Comparison of ENCODE assay signal across 23 cellular contexts in genomic region chr19:12478234-12478941, GRCh38. TPM values are rescaled to one million over a fixed set of nuclear protein-coding genes. Genes with fewer than 3 reads are reported as not detected.
DNase-seq lines count a peak whose midpoint lies in the region; ATAC-seq and TF ChIP-seq lines count a peak whose summit lies in the region.
"Had no signal": no experiment of that assay in that cellular context is flagged by ENCODE, and none has a peak within 500 bp of the region (broad histone marks: within the 10 kb centered on the region; RNA-seq: fewer than 3 reads in every experiment).

No MANE protein-coding gene starts in this region.

- H3K36me3 Mint-ChIP-seq in CD4-positive, CD25-positive, alpha-beta regulatory T cell = peaks cover 3% of the 10 kb centered on the region
- H3K36me3 Mint-ChIP-seq in CD8-positive, alpha-beta memory T cell = peaks cover 0 to 5% (median 2%) of the 10 kb centered on the region in 3 donors
- H3K36me3 Mint-ChIP-seq in chondrocyte (ENCODE audit: low read depth) = peaks cover 3% of the 10 kb centered on the region

- CTCF ChIA-PET in CD8-positive, alpha-beta memory T cell (lab: Charles Lee) = no interaction called here
- CTCF ChIA-PET in OCI-LY7 (lab: Charles Lee; ENCODE audit: unreplicated experiment) = no interaction called here

- H4K20me1 ChIP-seq in OCI-LY7 (ENCODE audit: insufficient read depth, low read length) = no peaks in the 10 kb centered on the region

- no peak overlapping the region for H2AFZ ChIP-seq in OCI-LY7 (ENCODE audit: low read length)

- no peak overlapping the region for H3K4me3 ChIP-seq in CD4-positive, CD25-positive, alpha-beta regulatory T cell (ENCODE audit: low read depth, low read length)
- no peak overlapping the region for H3K4me3 ChIP-seq in CD8-positive, alpha-beta memory T cell (ENCODE audit: low read length)
- H3K4me3 ChIP-seq in OCI-LY7 (ENCODE audit: low read depth, low read length, poor library complexity, severe bottlenecking) (no peak overlapping the region), mucosa of descending colon (no peak overlapping the region), dorsolateral prefrontal cortex (no peak overlapping the region)
- H3K4me3 ChIP-seq: coronary artery, heart left ventricle, Peyer's patch, skin epidermis, tibial nerve had no signal

- no peaks in the 10 kb centered on the region for H3K27me3 Mint-ChIP-seq in CD4-positive, CD25-positive, alpha-beta regulatory T cell
- no peaks in the 10 kb centered on the region for H3K27me3 Mint-ChIP-seq in CD8-positive, alpha-beta memory T cell
- H3K27me3 Mint-ChIP-seq in chondrocyte (ENCODE audit: low read depth) = no peaks in the 10 kb centered on the region
- H3K27me3 Mint-ChIP-seq: activated naive CD4-positive, alpha-beta T cell treated with anti-CD3 and anti-CD28 coated beads, Interleukin-2, amount 10 ng/mL, durations not matched to agents 7 days and 5 days; activated T-cell treated with anti-CD3 and anti-CD28 coated beads, Interleukin-2, amount 50 U/mL, for 24 hours had no signal

- H3K4me1 Mint-ChIP-seq in CD4-positive, CD25-positive, alpha-beta regulatory T cell = peaks cover 14 to 46% (median 24%) of the 10 kb centered on the region in 4 donors
- H3K4me1 Mint-ChIP-seq in CD8-positive, alpha-beta memory T cell = peaks cover 27 to 61% (median 45%) of the 10 kb centered on the region in 3 donors
- peaks cover 17% of the 10 kb centered on the region for H3K4me1 Mint-ChIP-seq in chondrocyte (ENCODE audit: low read depth)

- peak overlapping the region; percentile 20 to 83 (median 82) for H3K27ac Mint-ChIP-seq in CD4-positive, CD25-positive, alpha-beta regulatory T cell
- H3K27ac Mint-ChIP-seq in CD8-positive, alpha-beta memory T cell = peak overlapping the region in 6 of 8 donors; percentile 18 to 71 (median 52)
- no peak overlapping the region for H3K27ac Mint-ChIP-seq in chondrocyte (ENCODE audit: unreplicated experiment)
- H3K27ac Mint-ChIP-seq: activated naive CD4-positive, alpha-beta T cell treated with anti-CD3 and anti-CD28 coated beads, Interleukin-2, amount 10 ng/mL, durations not matched to agents 7 days and 5 days; activated T-cell treated with anti-CD3 and anti-CD28 coated beads, Interleukin-2, amount 50 U/mL, for 24 hours had no signal

- TF ChIP-seq CTCF in OCI-LY7 (conservative IDR thresholded peaks at IDR 0.05; ENCODE audit: low read length) (no peak), mucosa of descending colon (IDR thresholded peaks at IDR 0.05) (no peak), chondrocyte (IDR thresholded peaks at IDR 0.05) (no peak), dorsolateral prefrontal cortex (IDR thresholded peaks at IDR 0.05 in 54 of 56, conservative IDR thresholded peaks at IDR 0.05 in 2 of 56; ENCODE audit: low read depth in 1 of 56, partially characterized antibody in 56 of 56) (no peak)

- no peaks in the 10 kb centered on the region for H3K36me3 ChIP-seq in CD4-positive, CD25-positive, alpha-beta regulatory T cell (ENCODE audit: control insufficient read depth, insufficient read depth, low read length)
- H3K36me3 ChIP-seq in CD8-positive, alpha-beta memory T cell (ENCODE audit: insufficient read depth, low read length) = no peaks in the 10 kb centered on the region
- H3K36me3 ChIP-seq in OCI-LY7 (ENCODE audit: insufficient read depth, low read length) (no peaks in the 10 kb centered on the region), mucosa of descending colon (ENCODE audit: low read depth) (no peaks in the 10 kb centered on the region)
- H3K36me3 ChIP-seq: heart left ventricle, neutrophil, Peyer's patch had no signal

- no peaks in the 10 kb centered on the region for H3K9me2 ChIP-seq in OCI-LY7 (ENCODE audit: insufficient read depth, low read length)

- POLR2A ChIA-PET in CD8-positive, alpha-beta memory T cell (lab: Charles Lee) = no interaction called here
- POLR2A ChIA-PET in OCI-LY7 (lab: Charles Lee) = no interaction called here

- intact Hi-C loops in OCI-LY7 (cut with micrococcal nuclease; ENCODE audit: unreplicated experiment) = no loop called here
- intact Hi-C loops in mucosa of descending colon (cut with DNase I, micrococcal nuclease) = no loop called here
- intact Hi-C loops in dorsolateral prefrontal cortex (cut with DNase I) = no loop called here

- peak overlapping the region; percentile 30 for H3K4me2 ChIP-seq in OCI-LY7 (ENCODE audit: low read length)

- BruUV-seq in OCI-LY7 (replicated peaks; lab: Mats Ljungman, UMichigan) = no TSS peak

- peak in 1 of 3 donors; percentile 20 for DNase-seq in CD4-positive, CD25-positive, alpha-beta regulatory T cell
- no peak for DNase-seq in CD8-positive, alpha-beta memory T cell
- peak; percentile 24 for DNase-seq in OCI-LY7 (ENCODE audit: low spot score)
- peak in 2 of 3 donors; percentile 36 to 56 for DNase-seq in mucosa of descending colon
- DNase-seq in chondrocyte (ENCODE audit: low spot score) = no peak
- no peak for DNase-seq in NCI-H524 (lab: John Stamatoyannopoulos, UW)
- DNase-seq in dorsolateral prefrontal cortex = no peak
- DNase-seq: activated CD4-positive, CD25-positive, alpha-beta regulatory T cell; activated naive CD4-positive, alpha-beta T cell treated with anti-CD3 and anti-CD28 coated beads, Interleukin-2, amount 10 ng/mL, durations not matched to agents 7 days and 5 days; activated T-cell treated with anti-CD3 and anti-CD28 coated beads, Interleukin-2, amount 50 U/mL, for 24 hours; DMS79; heart left ventricle; NCI-H1105 treated with DMSO at 0.1 percent for 48 hours; NCI-H2227 treated with DMSO at 0.1 percent for 48 hours; Peyer's patch; stimulated activated CD4-positive, alpha-beta T cell treated with anti-CD3 and anti-CD28 coated beads, Interleukin-2, amount 100 ng/mL, for 24 hours; stimulated activated naive CD8-positive, alpha-beta T cell treated with anti-CD3 and anti-CD28 coated beads, Interleukin-15, Interleukin-2, amounts not matched to agents 100 U/mL and 50 U/mL, for 24 hours; T1000 had no signal

- no peaks in the 10 kb centered on the region for H3K27me3 ChIP-seq in CD4-positive, CD25-positive, alpha-beta regulatory T cell (ENCODE audit: control insufficient read depth, insufficient read depth, low read length)
- no peaks in the 10 kb centered on the region for H3K27me3 ChIP-seq in CD8-positive, alpha-beta memory T cell (ENCODE audit: insufficient read depth, low read length, poor library complexity, severe bottlenecking)
- no peaks in the 10 kb centered on the region for H3K27me3 ChIP-seq in dorsolateral prefrontal cortex
- H3K27me3 ChIP-seq: heart left ventricle, neutrophil, Peyer's patch, tibial nerve had no signal

- peaks cover 17 to 38% of the 10 kb centered on the region in 2 experiments for H3K9me3 ChIP-seq in CD4-positive, CD25-positive, alpha-beta regulatory T cell (ENCODE audit: control insufficient read depth in 2 of 2, low read length in 2 of 2)
- no peaks in the 10 kb centered on the region for H3K9me3 ChIP-seq in CD8-positive, alpha-beta memory T cell (ENCODE audit: low read length)
- H3K9me3 ChIP-seq in OCI-LY7 (ENCODE audit: low read length) (no peaks in the 10 kb centered on the region), mucosa of descending colon (no peaks in the 10 kb centered on the region)
- H3K9me3 ChIP-seq: neutrophil, Peyer's patch had no signal

- H3K4me3 Mint-ChIP-seq in CD4-positive, CD25-positive, alpha-beta regulatory T cell = peak overlapping the region in 3 of 4 donors; percentile 29 to 81 (median 63)
- H3K4me3 Mint-ChIP-seq in CD8-positive, alpha-beta memory T cell = peak overlapping the region in 2 of 7 donors; percentile 13 to 46
- H3K4me3 Mint-ChIP-seq in chondrocyte (ENCODE audit: unreplicated experiment) = no peak overlapping the region
- H3K4me3 Mint-ChIP-seq: activated naive CD4-positive, alpha-beta T cell treated with anti-CD3 and anti-CD28 coated beads, Interleukin-2, amount 10 ng/mL, durations not matched to agents 7 days and 5 days; activated T-cell treated with anti-CD3 and anti-CD28 coated beads, Interleukin-2, amount 50 U/mL, for 24 hours had no signal

- peaks cover 11% of the 10 kb centered on the region; the same call in 1 of the 2 replicates for H3K79me2 ChIP-seq in OCI-LY7 (ENCODE audit: insufficient read depth, low read depth, low read length)

- peaks cover 0 to 13% (median 1%) of the 10 kb centered on the region in 7 donors for H3K9me3 Mint-ChIP-seq in CD4-positive, CD25-positive, alpha-beta regulatory T cell
- peaks cover 0 to 3% (median 0%) of the 10 kb centered on the region in 5 donors for H3K9me3 Mint-ChIP-seq in CD8-positive, alpha-beta memory T cell
- peaks cover 13% of the 10 kb centered on the region for H3K9me3 Mint-ChIP-seq in chondrocyte (ENCODE audit: low read depth)
- H3K9me3 Mint-ChIP-seq: activated T-cell treated with anti-CD3 and anti-CD28 coated beads, Interleukin-2, amount 50 U/mL, for 24 hours had no signal

- H3K27ac ChIP-seq in CD4-positive, CD25-positive, alpha-beta regulatory T cell (ENCODE audit: insufficient read depth, low read length, poor library complexity, severe bottlenecking) = no peak overlapping the region
- no peak overlapping the region for H3K27ac ChIP-seq in CD8-positive, alpha-beta memory T cell (ENCODE audit: low read depth, low read length)
- no peak overlapping the region for H3K27ac ChIP-seq in OCI-LY7 (ENCODE audit: low read depth, low read length, poor library complexity, severe bottlenecking)
- no peak overlapping the region for H3K27ac ChIP-seq in dorsolateral prefrontal cortex
- H3K27ac ChIP-seq: coronary artery, heart left ventricle, neutrophil, Peyer's patch, skin epidermis, tibial nerve had no signal

- ATAC-seq in CD4-positive, CD25-positive, alpha-beta regulatory T cell (ENCODE audit: low read depth in 2 of 2) = peak in 1 of 2 donors; percentile 25
- ATAC-seq in mucosa of descending colon = peak; percentile 93
- ATAC-seq: SK-N-SH treated with all-trans-retinoic acid at 6 μM for 48 hours; stimulated activated naive CD8-positive, alpha-beta T cell treated with anti-CD3 and anti-CD28 coated beads, Interleukin-15, Interleukin-2, amounts not matched to agents 100 U/mL and 50 U/mL, for 24 hours had no signal

- peaks cover 9% of the 10 kb centered on the region for H3K4me1 ChIP-seq in CD4-positive, CD25-positive, alpha-beta regulatory T cell (ENCODE audit: control insufficient read depth, insufficient read depth, low read length, poor library complexity, severe bottlenecking)
- peaks cover 26% of the 10 kb centered on the region for H3K4me1 ChIP-seq in CD8-positive, alpha-beta memory T cell (ENCODE audit: insufficient read depth, low read length)
- H3K4me1 ChIP-seq in OCI-LY7 (ENCODE audit: insufficient read depth, low read length, poor library complexity, severe bottlenecking) (peaks cover 32% of the 10 kb centered on the region), mucosa of descending colon (ENCODE audit: low read depth) (peaks cover 10% of the 10 kb centered on the region)

RNA-seq across cellular contexts. Expression of gene ZNF709, which starts 6.2 kb away (rescaled TPM):
- 1.9 TPM for total RNA-seq in CD4-positive, CD25-positive, alpha-beta regulatory T cell
- polyA plus RNA-seq in CD4-positive, CD25-positive, alpha-beta regulatory T cell = 1 to 10 TPM; 1.4 to 4.0 (median 3.1) TPM
- total RNA-seq in CD8-positive, alpha-beta memory T cell = 1 to 10 TPM; 2.5 TPM
- 1.1 TPM for polyA plus RNA-seq in CD8-positive, alpha-beta memory T cell
- 3.4 and 5.3 TPM in 2 replicates for total RNA-seq in OCI-LY7 (2014; rRNA removed; shearing (Covaris generic))
- total RNA-seq in OCI-LY7 (2022) = 4.6 TPM in 2 replicates
- 1 to 10 TPM; 1.2 to 3.3 (median 1.8) TPM for total RNA-seq in mucosa of descending colon
- total RNA-seq in chondrocyte = 2.0 to 5.2 TPM (median 3.0 TPM) in 3 replicates
- total RNA-seq in dorsolateral prefrontal cortex = 10 to 100 TPM in 60 of 120 experiments, 1 to 10 TPM in 60; 4.7 to 18.1 (median 9.9) TPM

RNA-seq across cellular contexts. Expression of gene ZNF443, which starts 37.6 kb away (rescaled TPM):
- 3.9 TPM for total RNA-seq in CD4-positive, CD25-positive, alpha-beta regulatory T cell
- polyA plus RNA-seq in CD4-positive, CD25-positive, alpha-beta regulatory T cell = 1 to 10 TPM in 3 of 4 donors, under 1 TPM in 1; 0.43 to 2.2 (median 1.9) TPM
- 1 to 10 TPM; 4.2 to 4.6 TPM for total RNA-seq in CD8-positive, alpha-beta memory T cell
- polyA plus RNA-seq in CD8-positive, alpha-beta memory T cell = 2.5 TPM
- total RNA-seq in OCI-LY7 (2014; rRNA removed; shearing (Covaris generic)) = 2.3 and 2.6 TPM in 2 replicates
- total RNA-seq in OCI-LY7 (2022) (4.5 and 4.6 TPM in 2 replicates), mucosa of descending colon (1 to 10 TPM; 5.8 to 7.7 (median 7.3) TPM), chondrocyte (1.6 to 4.0 TPM (median 2.0 TPM) in 3 replicates), dorsolateral prefrontal cortex (1 to 10 TPM; 2.2 to 9.7 (median 5.7) TPM)

Comparison
In these comparisons a context has a peak if more than half of its experiments do, and no peak if none do; other contexts are left out.
1. DNase-seq: peak in OCI-LY7 (single experiment) and mucosa of descending colon (2 of 3); none in CD8-positive, alpha-beta memory T cell (0 of 5), chondrocyte (single experiment), NCI-H524 (0 of 2) and dorsolateral prefrontal cortex (0 of 10).